In genomic region chr15:84747423-84748273, GRCh38 we compare ENCODE assay signal across 8 cellular contexts. TPM values are rescaled to one million over a fixed set of nuclear protein-coding genes. Genes with fewer than 3 reads are reported as not detected.
DNase-seq lines count a peak whose midpoint lies in the region; ATAC-seq and TF ChIP-seq lines count a peak whose summit lies in the region.

No MANE protein-coding gene starts in this region.

- peaks cover 72% of the 10 kb centered on the region for H3K4me1 Mint-ChIP-seq in CD4-positive, alpha-beta T cell (ENCODE audit: low read depth)
- peaks cover 51% of the 10 kb centered on the region for H3K4me1 Mint-ChIP-seq in activated T-helper 1 cell treated with anti-CD3 and anti-CD28 coated beads, Interleukin-12 subunit alpha, Interleukin-12 subunit beta, Interleukin-2, Interleukin-4 antibody, amounts not matched to agents 30 ng/mL and 10 ng/mL and 1 ng/mL, durations not matched to agents 14 hours and 24 hours and 36 hours (ENCODE audit: low read depth)
- peaks cover 50 to 63% of the 10 kb centered on the region in 2 donors for H3K4me1 Mint-ChIP-seq in natural killer cell
- H3K4me1 Mint-ChIP-seq in stimulated activated naive CD8-positive, alpha-beta T cell treated with anti-CD3 and anti-CD28 coated beads, Interleukin-15, Interleukin-2, amounts not matched to agents 100 ng/mL and 50 ng/mL, for 24 hours (ENCODE audit: low read depth) = peaks cover 72% of the 10 kb centered on the region

- H3K4me3 Mint-ChIP-seq in CD4-positive, alpha-beta T cell = peak overlapping the region; percentile 89
- peak overlapping the region; percentile 91 for H3K4me3 Mint-ChIP-seq in activated T-helper 1 cell treated with anti-CD3 and anti-CD28 coated beads, Interleukin-12 subunit alpha, Interleukin-12 subunit beta, Interleukin-2, Interleukin-4 antibody, amounts not matched to agents 30 ng/mL and 10 ng/mL and 1 ng/mL, durations not matched to agents 14 hours and 24 hours and 36 hours
- peak overlapping the region; percentile 96 for H3K4me3 Mint-ChIP-seq in natural killer cell
- H3K4me3 Mint-ChIP-seq in stimulated activated naive CD8-positive, alpha-beta T cell treated with anti-CD3 and anti-CD28 coated beads, Interleukin-15, Interleukin-2, amounts not matched to agents 100 ng/mL and 50 ng/mL, for 24 hours = peak overlapping the region; percentile 88

- peaks cover 27% of the 10 kb centered on the region for H3K36me3 Mint-ChIP-seq in CD4-positive, alpha-beta T cell (ENCODE audit: low read depth)
- peaks cover 20% of the 10 kb centered on the region for H3K36me3 Mint-ChIP-seq in activated T-helper 1 cell treated with anti-CD3 and anti-CD28 coated beads, Interleukin-12 subunit alpha, Interleukin-12 subunit beta, Interleukin-2, Interleukin-4 antibody, amounts not matched to agents 30 ng/mL and 10 ng/mL and 1 ng/mL, durations not matched to agents 14 hours and 24 hours and 36 hours (ENCODE audit: low read depth)
- H3K36me3 Mint-ChIP-seq in natural killer cell = no peaks in the 10 kb centered on the region
- H3K36me3 Mint-ChIP-seq in stimulated activated naive CD8-positive, alpha-beta T cell treated with anti-CD3 and anti-CD28 coated beads, Interleukin-15, Interleukin-2, amounts not matched to agents 100 ng/mL and 50 ng/mL, for 24 hours (ENCODE audit: low read depth) = peaks cover 17% of the 10 kb centered on the region

- H3K27me3 ChIP-seq in CD4-positive, alpha-beta T cell (ENCODE audit: control insufficient read depth, insufficient read depth, low read length) = no peaks in the 10 kb centered on the region
- no peaks in the 10 kb centered on the region for H3K27me3 ChIP-seq in Peyer's patch

- POLR2A ChIA-PET in CD4-positive, alpha-beta T cell (lab: Charles Lee) = interaction anchor here (0.5 to 13.4 kb wide), 20 partner anchors 14 to 234 kb away, joined by 3 to 311 read pairs (median 6); partner anchors contain the start of genes NMB, PDE8A, SEC11A and WDR73

- intact Hi-C loops in CD4-positive, alpha-beta T cell (cut with DNase I, micrococcal nuclease) = loop anchor here (1.0 to 10.0 kb wide), 7 partner anchors 11 to 160 kb away; partner anchors contain the start of genes SEC11A (in 2 of the 2), WDR73 (in 1 of the 2) and ZSCAN2 (in 1 of the 2)
- intact Hi-C loops in activated T-helper 1 cell treated with anti-CD3 and anti-CD28 coated beads, Interleukin-12 subunit alpha, Interleukin-12 subunit beta, Interleukin-2, Interleukin-4 antibody, amounts not matched to agents 30 ng/mL and 10 ng/mL and 1 ng/mL, durations not matched to agents 14 hours and 24 hours and 36 hours (cut with micrococcal nuclease) = loop anchor here (1.0 to 10.0 kb wide), 3 partner anchors 11 to 237 kb away; partner anchors contain the start of genes PDE8A and WDR73
- intact Hi-C loops in natural killer cell (cut with micrococcal nuclease) = loop anchor here (1.0 to 10.0 kb wide), 5 partner anchors 12 to 237 kb away; partner anchors contain the start of genes PDE8A, SEC11A and WDR73

- peak; percentile 76 to 87 for TF ChIP-seq POLR2A in Peyer's patch (IDR thresholded peaks at IDR 0.05)

- H3K27ac Mint-ChIP-seq in CD4-positive, alpha-beta T cell = peak overlapping the region; percentile 97
- peak overlapping the region; percentile 95 for H3K27ac Mint-ChIP-seq in activated T-helper 1 cell treated with anti-CD3 and anti-CD28 coated beads, Interleukin-12 subunit alpha, Interleukin-12 subunit beta, Interleukin-2, Interleukin-4 antibody, amounts not matched to agents 30 ng/mL and 10 ng/mL and 1 ng/mL, durations not matched to agents 14 hours and 24 hours and 36 hours
- peak overlapping the region; percentile 96 to 99 for H3K27ac Mint-ChIP-seq in natural killer cell
- H3K27ac Mint-ChIP-seq in stimulated activated naive CD8-positive, alpha-beta T cell treated with anti-CD3 and anti-CD28 coated beads, Interleukin-15, Interleukin-2, amounts not matched to agents 100 ng/mL and 50 ng/mL, for 24 hours = peak overlapping the region; percentile 93

- DNase-seq in CD4-positive, alpha-beta T cell = peak; percentile 61 to 75 (median 66)
- DNase-seq in Peyer's patch (peak; percentile 72 to 90 (median 89)), fibroblast of mammary gland (ENCODE audit: low read depth) (peak; percentile 69), natural killer cell (peak; percentile 74)
- DNase-seq in activated T-helper 1 cell treated with anti-CD3 and anti-CD28 coated beads, Interleukin-12 subunit alpha, Interleukin-12 subunit beta, Interleukin-2, Interleukin-4 antibody, amounts not matched to agents 30 ng/mL and 10 ng/mL and 1 ng/mL, durations not matched to agents 14 hours and 24 hours and 36 hours (ENCODE audit: low spot score) = peak; percentile 66

- TF ChIP-seq CTCF in CD4-positive, alpha-beta T cell (IDR thresholded peaks at IDR 0.05) = no peak
- TF ChIP-seq CTCF in Peyer's patch (IDR thresholded peaks at IDR 0.05) (peak in 2 of 6 experiments; percentile 12 to 26), fibroblast of mammary gland (conservative IDR thresholded peaks at IDR 0.05; ENCODE audit: control insufficient read depth, insufficient read depth, low read depth, low read length) (no peak), natural killer cell (IDR thresholded peaks at IDR 0.05) (no peak)

- no peaks in the 10 kb centered on the region for H3K9me3 ChIP-seq in CD4-positive, alpha-beta T cell (ENCODE audit: control insufficient read depth, low read length)
- H3K9me3 ChIP-seq in Peyer's patch = no peaks in the 10 kb centered on the region

- peak overlapping the region; percentile 85 to 96 (median 89) for H3K4me3 ChIP-seq in Peyer's patch
- H3K4me3 ChIP-seq in fibroblast of mammary gland (ENCODE audit: control insufficient read depth, low read depth, low read length) = peak overlapping the region; percentile 65

- no peaks in the 10 kb centered on the region for H3K36me3 ChIP-seq in Peyer's patch

- CTCF ChIA-PET in CD4-positive, alpha-beta T cell (lab: Charles Lee) = interaction anchor here (0.7 to 1.9 kb wide), 7 partner anchors 13 to 233 kb away, joined by 3 to 8 read pairs (median 4); partner anchors contain the start of gene SEC11A

- peak; percentile 62 for ATAC-seq in CD4-positive, alpha-beta T cell (ENCODE audit: poor library complexity)
- ATAC-seq in GM19351 (IDR thresholded peaks at IDR 0.05; ENCODE audit: unreplicated experiment) (peak; percentile 51), HG03469 (IDR thresholded peaks at IDR 0.05; ENCODE audit: unreplicated experiment) (peak; percentile 39), natural killer cell (peak; percentile 60 to 80 (median 64))

- peaks cover 0 to 54% (median 18%) of the 10 kb centered on the region in 4 donors for H3K4me1 ChIP-seq in Peyer's patch

- H3K9me3 Mint-ChIP-seq in CD4-positive, alpha-beta T cell = no peaks in the 10 kb centered on the region
- H3K9me3 Mint-ChIP-seq in activated T-helper 1 cell treated with anti-CD3 and anti-CD28 coated beads, Interleukin-12 subunit alpha, Interleukin-12 subunit beta, Interleukin-2, Interleukin-4 antibody, amounts not matched to agents 30 ng/mL and 10 ng/mL and 1 ng/mL, durations not matched to agents 14 hours and 24 hours and 36 hours = no peaks in the 10 kb centered on the region
- no peaks in the 10 kb centered on the region for H3K9me3 Mint-ChIP-seq in natural killer cell
- no peaks in the 10 kb centered on the region for H3K9me3 Mint-ChIP-seq in stimulated activated naive CD8-positive, alpha-beta T cell treated with anti-CD3 and anti-CD28 coated beads, Interleukin-15, Interleukin-2, amounts not matched to agents 100 ng/mL and 50 ng/mL, for 24 hours

- H3K27ac ChIP-seq in CD4-positive, alpha-beta T cell (ENCODE audit: low read depth, low read length) = peak overlapping the region; percentile 96
- H3K27ac ChIP-seq in Peyer's patch = peak overlapping the region; percentile 99 to 100 (median 100)

- H3K27me3 Mint-ChIP-seq in CD4-positive, alpha-beta T cell = no peaks in the 10 kb centered on the region
- no peaks in the 10 kb centered on the region for H3K27me3 Mint-ChIP-seq in activated T-helper 1 cell treated with anti-CD3 and anti-CD28 coated beads, Interleukin-12 subunit alpha, Interleukin-12 subunit beta, Interleukin-2, Interleukin-4 antibody, amounts not matched to agents 30 ng/mL and 10 ng/mL and 1 ng/mL, durations not matched to agents 14 hours and 24 hours and 36 hours (ENCODE audit: insufficient read depth)
- no peaks in the 10 kb centered on the region for H3K27me3 Mint-ChIP-seq in natural killer cell (ENCODE audit: low read depth in 2 of 2)
- no peaks in the 10 kb centered on the region for H3K27me3 Mint-ChIP-seq in stimulated activated naive CD8-positive, alpha-beta T cell treated with anti-CD3 and anti-CD28 coated beads, Interleukin-15, Interleukin-2, amounts not matched to agents 100 ng/mL and 50 ng/mL, for 24 hours

RNA-seq across cellular contexts. Expression of gene ZNF592, which starts 0.7 kb away (rescaled TPM):
- 10 to 100 TPM; 37.5 to 38.2 TPM for total RNA-seq in CD4-positive, alpha-beta T cell
- total RNA-seq in Peyer's patch (10 to 100 TPM; 25.6 to 47.6 (median 40.9) TPM), natural killer cell (10 to 100 TPM; 38.0 to 43.8 (median 39.1) TPM)
- 29.9 and 30.9 TPM in 2 replicates for total RNA-seq in activated T-helper 1 cell treated with anti-CD3 and anti-CD28 coated beads, Interleukin-12 subunit alpha, Interleukin-12 subunit beta, Interleukin-2, Interleukin-4 antibody, amounts not matched to agents 30 ng/mL and 10 ng/mL and 1 ng/mL, durations not matched to agents 14 hours and 24 hours and 36 hours

RNA-seq across cellular contexts. Expression of gene SEC11A, which starts 31.7 kb away (rescaled TPM):
- total RNA-seq in CD4-positive, alpha-beta T cell = 10 to 100 TPM; 44.1 to 47.0 TPM
- total RNA-seq in Peyer's patch (10 to 100 TPM; 35.9 to 75.1 (median 61.7) TPM), natural killer cell (10 to 100 TPM; 78.7 to 89.3 (median 81.8) TPM)
- total RNA-seq in activated T-helper 1 cell treated with anti-CD3 and anti-CD28 coated beads, Interleukin-12 subunit alpha, Interleukin-12 subunit beta, Interleukin-2, Interleukin-4 antibody, amounts not matched to agents 30 ng/mL and 10 ng/mL and 1 ng/mL, durations not matched to agents 14 hours and 24 hours and 36 hours = 97.3 and 105 TPM in 2 replicates

Comparison
In these comparisons a context has a peak if more than half of its experiments do, and no peak if none do; other contexts are left out.
1. Peak in every context shown above with its lines: DNase-seq, ATAC-seq, H3K4me3 ChIP-seq and H3K27ac ChIP-seq.